15 cellular contexts compared by ENCODE assay signal in genomic region chr16:84886536-84887090, GRCh38.
DNase-seq lines count a peak whose midpoint lies in the region; ATAC-seq and TF ChIP-seq lines count a peak whose summit lies in the region.
"Had no signal": no experiment of that assay in that cellular context is flagged by ENCODE, and none has a peak within 500 bp of the region (broad histone marks: within the 10 kb centered on the region; RNA-seq: fewer than 3 reads in every experiment).

No MANE protein-coding gene starts in this region.

- CTCF ChIA-PET in WTC11 (lab: Charles Lee) (interaction anchor here (1.0 to 1.4 kb wide), 2 partner anchors 10 to 171 kb away, joined by 3 read pairs; no protein-coding TSS in a partner anchor), HEK293T (lab: Yijun Ruan, JAX) (no interaction called here)

- H3F3A ChIP-seq in GM23338 (replicated peaks; ENCODE audit: low read depth) = peaks cover 8% of the 10 kb centered on the region; the same call in 1 of the 2 replicates

- ATAC-seq in GM23338 (no peak), WTC11 (no peak)
- ATAC-seq: CD8-positive, alpha-beta T cell; HCT116 had no signal

- H3K27ac Mint-ChIP-seq in GM23338 (0 out of 2 replicates have a peak overlapping the region, but pooled peaks have one; percentile 1), WTC11 (peak overlapping the region; percentile 83), nephron (peak overlapping the region in 2 of 3 experiments; percentile 24 to 25), type B pancreatic cell (no peak overlapping the region)
- H3K27ac Mint-ChIP-seq: B cell; CD8-positive, alpha-beta T cell had no signal

- no peaks in the 10 kb centered on the region for H3K36me3 ChIP-seq in GM23338 (ENCODE audit: insufficient read depth)
- peaks cover 6% of the 10 kb centered on the region for H3K36me3 ChIP-seq in right atrium auricular region

- H3K27me3 ChIP-seq in GM23338 (ENCODE audit: insufficient read depth) (no peaks in the 10 kb centered on the region), right atrium auricular region (no peaks in the 10 kb centered on the region)

- H3K4me3 Mint-ChIP-seq in GM23338 (no peak overlapping the region; the same call in 2 of the 3 replicates), WTC11 (no peak overlapping the region), nephron (no peak overlapping the region), type B pancreatic cell (peak overlapping the region; percentile 39)
- H3K4me3 Mint-ChIP-seq: B cell; CD14-positive monocyte; CD8-positive, alpha-beta T cell had no signal

- no peaks in the 10 kb centered on the region for H3K9me3 ChIP-seq in right atrium auricular region

- H3K36me3 Mint-ChIP-seq in GM23338 (ENCODE audit: low read depth) = peaks cover 10% of the 10 kb centered on the region
- peaks cover 11% of the 10 kb centered on the region; the same call in 1 of the 2 replicates for H3K36me3 Mint-ChIP-seq in WTC11
- H3K36me3 Mint-ChIP-seq in nephron (ENCODE audit: low read depth) = peaks cover 15% of the 10 kb centered on the region
- peaks cover 18% of the 10 kb centered on the region for H3K36me3 Mint-ChIP-seq in type B pancreatic cell
- H3K36me3 Mint-ChIP-seq: CD8-positive, alpha-beta T cell had no signal

- POLR2A ChIA-PET in WTC11 (lab: Charles Lee) = interaction anchor here (0.6 kb wide), 1 partner anchor 22 kb away, joined by 4 read pairs; no protein-coding TSS in a partner anchor
- POLR2A ChIA-PET in HEK293T (lab: Yijun Ruan, JAX) = no interaction called here

- TF ChIP-seq CTCF in GM23338 (conservative IDR thresholded peaks at IDR 0.05; ENCODE audit: low read depth in 2 of 2) (no peak), WTC11 (IDR thresholded peaks at IDR 0.05) (no peak), nephron (IDR thresholded peaks at IDR 0.05; ENCODE audit: unreplicated experiment in 3 of 3) (no peak), type B pancreatic cell (conservative IDR thresholded peaks at IDR 0.05) (no peak), right atrium auricular region (IDR thresholded peaks at IDR 0.05) (no peak)

- H3K4me1 ChIP-seq in GM23338 (ENCODE audit: insufficient read depth) (peaks cover 42% of the 10 kb centered on the region), right atrium auricular region (peaks cover 0 to 20% of the 10 kb centered on the region in 2 donors)

- no peak overlapping the region; the same call in 1 of the 2 replicates for H3K4me2 ChIP-seq in GM23338

- H3K4me1 Mint-ChIP-seq in GM23338 = peaks cover 43% of the 10 kb centered on the region
- H3K4me1 Mint-ChIP-seq in WTC11 = peaks cover 53% of the 10 kb centered on the region
- H3K4me1 Mint-ChIP-seq in nephron = peaks cover 41% of the 10 kb centered on the region
- H3K4me1 Mint-ChIP-seq in type B pancreatic cell (ENCODE audit: unreplicated experiment) = peaks cover 43% of the 10 kb centered on the region

- no peaks in the 10 kb centered on the region for H3K9me3 Mint-ChIP-seq in GM23338
- no peaks in the 10 kb centered on the region; the same call in 1 of the 2 replicates for H3K9me3 Mint-ChIP-seq in WTC11
- no peaks in the 10 kb centered on the region for H3K9me3 Mint-ChIP-seq in nephron
- no peaks in the 10 kb centered on the region for H3K9me3 Mint-ChIP-seq in type B pancreatic cell
- H3K9me3 Mint-ChIP-seq: CD8-positive, alpha-beta T cell had no signal

- no peak for DNase-seq in GM23338 (ENCODE audit: low spot score)
- no peak for DNase-seq in WTC11 (ENCODE audit: low spot score)
- no peak for DNase-seq in type B pancreatic cell (ENCODE audit: extremely low spot score, unreplicated experiment)
- DNase-seq in HEK293T (ENCODE audit: extremely low spot score) = no peak
- no peak for DNase-seq in right atrium auricular region (ENCODE audit: low spot score)
- no peak for DNase-seq in activated CD8-positive, alpha-beta memory T cell treated with anti-CD3 and anti-CD28 coated beads, Interleukin-2, amount 50 U/mL, for 4 hours
- DNase-seq: CD8-positive, alpha-beta T cell; COR-L47; DND-41; GDM1; GOT3 had no signal

- peaks cover 2% of the 10 kb centered on the region for H3K27me3 Mint-ChIP-seq in GM23338 (ENCODE audit: insufficient read depth, low read depth, poor library complexity)
- H3K27me3 Mint-ChIP-seq in WTC11 (ENCODE audit: low read depth) = no peaks in the 10 kb centered on the region
- H3K27me3 Mint-ChIP-seq in nephron (ENCODE audit: low read depth) = peaks cover 4% of the 10 kb centered on the region
- H3K27me3 Mint-ChIP-seq in type B pancreatic cell = no peaks in the 10 kb centered on the region

- no peak overlapping the region for H3K4me3 ChIP-seq in GM23338
- H3K4me3 ChIP-seq in right atrium auricular region = no peak overlapping the region

- H2AFZ ChIP-seq in GM23338 = no peak overlapping the region

- no peaks in the 10 kb centered on the region for H4K20me1 ChIP-seq in GM23338 (replicated peaks; ENCODE audit: insufficient read depth)

- H3K79me2 ChIP-seq in GM23338 (replicated peaks; ENCODE audit: insufficient read depth) = no peaks in the 10 kb centered on the region

- no peaks in the 10 kb centered on the region for H3K9me2 ChIP-seq in GM23338 (ENCODE audit: insufficient read depth)

- H3K27ac ChIP-seq in GM23338 (ENCODE audit: low read depth) = no peak overlapping the region
- no peak overlapping the region for H3K27ac ChIP-seq in right atrium auricular region

TF ChIP-seq in WTC11, 78 proteins besides CTCF, POLR2A, EP300 and RAD21 (continues in another document):
- no peak for TF ChIP-seq AFF4 (CRISPR knock-in tag; IDR thresholded peaks at IDR 0.05; ENCODE audit: borderline replicate concordance)
- no peak for TF ChIP-seq ZNF423 (CRISPR knock-in tag; IDR thresholded peaks at IDR 0.05)

TF ChIP-seq in HEK293T, 16 proteins besides CTCF, POLR2A, EP300 and RAD21:
- no peak for TF ChIP-seq ELF4 (IDR thresholded peaks at IDR 0.05)
- no peak for TF ChIP-seq ZNF384 (IDR thresholded peaks at IDR 0.05)
- TF ChIP-seq NFRKB (IDR thresholded peaks at IDR 0.05) = no peak
- TF ChIP-seq L3MBTL2 (conservative IDR thresholded peaks at IDR 0.05) = no peak
